In the genomic region with DNA sequence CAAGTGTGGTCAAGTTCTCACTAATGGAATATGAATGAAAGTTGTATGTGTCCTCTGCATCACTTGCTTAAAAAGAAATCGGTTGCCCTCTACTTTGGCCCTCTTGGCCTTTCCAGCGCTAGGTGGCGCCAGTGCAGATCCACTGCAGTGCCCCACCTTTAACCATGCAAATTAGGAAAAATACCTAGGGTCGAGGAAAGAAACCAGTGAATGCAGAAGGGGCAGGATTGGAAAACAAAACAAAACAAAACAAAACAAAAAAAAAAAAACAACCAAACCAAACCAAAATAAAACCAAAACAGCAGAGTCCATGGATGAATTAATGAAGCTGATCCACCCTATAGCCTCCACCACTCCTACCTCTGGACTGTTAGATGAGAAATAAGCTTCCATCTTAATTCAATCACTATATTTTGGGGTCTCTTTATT, we compare ENCODE assay signal across 8 cellular contexts. TPM values are rescaled to one million over a fixed set of nuclear protein-coding genes. Genes with fewer than 3 reads are reported as not detected.
DNase-seq lines count a peak whose midpoint lies in the region; ATAC-seq, FAIRE-seq and TF ChIP-seq lines count a peak whose summit lies in the region.

No MANE protein-coding gene starts in this region.

- peak; percentile 61 to 83 (median 76) for DNase-seq in CD4-positive, alpha-beta T cell
- peak; percentile 79 for DNase-seq in RKO (ENCODE audit: low spot score)
- peak; percentile 66 for DNase-seq in activated T-helper 2 cell treated with anti-CD3 and anti-CD28 coated beads, Interferon-gamma antibody, Interleukin-2, Interleukin-4, amounts not matched to agents 10 μg/mL and 5 μg/mL and 100 μg/mL, durations not matched to agents 14 hours and 24 hours and 36 hours (ENCODE audit: low spot score)
- peak; percentile 71 for DNase-seq in pons (ENCODE audit: low spot score)
- peak; percentile 60 for DNase-seq in urothelium cell line (ENCODE audit: low spot score)

- no peaks in the 10 kb centered on the region for H3K9me3 ChIP-seq in CD4-positive, alpha-beta T cell (ENCODE audit: control insufficient read depth, low read length)
- H3K9me3 ChIP-seq in gastroesophageal sphincter, result no peaks in the 10 kb centered on the region

- POLR2A ChIA-PET in CD4-positive, alpha-beta T cell (lab: Charles Lee), result interaction anchor here (0.9 to 8.7 kb wide), 14 partner anchors 13 to 245 kb away, joined by 3 to 220 read pairs (median 6); a partner anchor contains a TSS

- H3K27me3 ChIP-seq in CD4-positive, alpha-beta T cell (ENCODE audit: control insufficient read depth, insufficient read depth, low read length), result no peaks in the 10 kb centered on the region
- no peaks in the 10 kb centered on the region for H3K27me3 ChIP-seq in gastroesophageal sphincter

- peaks cover 2% of the 10 kb centered on the region for H3K9me3 Mint-ChIP-seq in CD4-positive, alpha-beta T cell
- no peaks in the 10 kb centered on the region for H3K9me3 Mint-ChIP-seq in activated T-helper 2 cell treated with anti-CD3 and anti-CD28 coated beads, Interferon-gamma antibody, Interleukin-2, Interleukin-4, amounts not matched to agents 10 μg/mL and 5 μg/mL and 100 μg/mL, durations not matched to agents 14 hours and 24 hours and 36 hours

- peaks cover 24% of the 10 kb centered on the region for H3K4me1 Mint-ChIP-seq in CD4-positive, alpha-beta T cell (ENCODE audit: low read depth)
- peaks cover 24% of the 10 kb centered on the region for H3K4me1 Mint-ChIP-seq in activated T-helper 2 cell treated with anti-CD3 and anti-CD28 coated beads, Interferon-gamma antibody, Interleukin-2, Interleukin-4, amounts not matched to agents 10 μg/mL and 5 μg/mL and 100 μg/mL, durations not matched to agents 14 hours and 24 hours and 36 hours (ENCODE audit: low read depth)

- TF ChIP-seq RAD21 in Ishikawa (IDR thresholded peaks at IDR 0.05; ENCODE audit: low read depth), result peak; percentile 78

- no peak overlapping the region for H3K4me3 Mint-ChIP-seq in CD4-positive, alpha-beta T cell
- no peak overlapping the region for H3K4me3 Mint-ChIP-seq in activated T-helper 2 cell treated with anti-CD3 and anti-CD28 coated beads, Interferon-gamma antibody, Interleukin-2, Interleukin-4, amounts not matched to agents 10 μg/mL and 5 μg/mL and 100 μg/mL, durations not matched to agents 14 hours and 24 hours and 36 hours (ENCODE audit: low read depth)

- TF ChIP-seq POLR2A in gastroesophageal sphincter (IDR thresholded peaks at IDR 0.05), result no peak

- intact Hi-C loops in CD4-positive, alpha-beta T cell (cut with DNase I, micrococcal nuclease), result loop anchor here (1.0 to 10.0 kb wide), 4 partner anchors 197 to 449 kb away; a partner anchor contains a TSS
- intact Hi-C loops in activated T-helper 2 cell treated with anti-CD3 and anti-CD28 coated beads, Interferon-gamma antibody, Interleukin-2, Interleukin-4, amounts not matched to agents 10 μg/mL and 5 μg/mL and 100 μg/mL, durations not matched to agents 14 hours and 24 hours and 36 hours (cut with micrococcal nuclease), result loop anchor here (1.0 to 10.0 kb wide), 4 partner anchors 200 to 969 kb away; a partner anchor contains a TSS

- no peak overlapping the region for H3K27ac ChIP-seq in CD4-positive, alpha-beta T cell (ENCODE audit: low read depth, low read length)
- H3K27ac ChIP-seq in gastroesophageal sphincter, result peak overlapping the region; percentile 41 to 99 (median 94)

- WGBS in gastroesophageal sphincter (ENCODE audit: low coverage in 1 of 2), 2 donors, result 0 to 2% methylated on average over 2 to 4 of the region's 4 CpGs

- peaks cover 0 to 61% (median 7%) of the 10 kb centered on the region in 3 donors for H3K4me1 ChIP-seq in gastroesophageal sphincter

- peak; percentile 89 for TF ChIP-seq CTCF in CD4-positive, alpha-beta T cell (IDR thresholded peaks at IDR 0.05)
- peak; percentile 67 to 84 (median 78) for TF ChIP-seq CTCF in gastroesophageal sphincter (IDR thresholded peaks at IDR 0.05)

- peaks cover 3% of the 10 kb centered on the region for H3K36me3 Mint-ChIP-seq in CD4-positive, alpha-beta T cell (ENCODE audit: low read depth)
- no peaks in the 10 kb centered on the region for H3K36me3 Mint-ChIP-seq in activated T-helper 2 cell treated with anti-CD3 and anti-CD28 coated beads, Interferon-gamma antibody, Interleukin-2, Interleukin-4, amounts not matched to agents 10 μg/mL and 5 μg/mL and 100 μg/mL, durations not matched to agents 14 hours and 24 hours and 36 hours (ENCODE audit: low read depth)

- no peak overlapping the region for H3K4me3 ChIP-seq in gastroesophageal sphincter

- CTCF ChIA-PET in CD4-positive, alpha-beta T cell (lab: Charles Lee), result interaction anchor here (0.6 to 1.7 kb wide), 22 partner anchors 13 to 249 kb away, joined by 3 to 10 read pairs (median 4); a partner anchor contains a TSS

- ATAC-seq in CD4-positive, alpha-beta T cell (ENCODE audit: poor library complexity), result no peak
- ATAC-seq in gastroesophageal sphincter (no peak), HG03039 (IDR thresholded peaks at IDR 0.05; ENCODE audit: unreplicated experiment) (no peak)

- peak; percentile 74 for FAIRE-seq in urothelium cell line (lab: Jason Lieb, UNC)

- TF ChIP-seq EP300 in Ishikawa (IDR thresholded peaks at IDR 0.05; ENCODE audit: borderline replicate concordance), result no peak
- TF ChIP-seq EP300 in gastroesophageal sphincter (IDR thresholded peaks at IDR 0.05), result no peak

- peaks cover 15% of the 10 kb centered on the region for H3K27me3 Mint-ChIP-seq in CD4-positive, alpha-beta T cell
- H3K27me3 Mint-ChIP-seq in activated T-helper 2 cell treated with anti-CD3 and anti-CD28 coated beads, Interferon-gamma antibody, Interleukin-2, Interleukin-4, amounts not matched to agents 10 μg/mL and 5 μg/mL and 100 μg/mL, durations not matched to agents 14 hours and 24 hours and 36 hours (ENCODE audit: low read depth), result no peaks in the 10 kb centered on the region

- H3K36me3 ChIP-seq in gastroesophageal sphincter, result no peaks in the 10 kb centered on the region

- no peak overlapping the region for H3K27ac Mint-ChIP-seq in CD4-positive, alpha-beta T cell
- no peak overlapping the region for H3K27ac Mint-ChIP-seq in activated T-helper 2 cell treated with anti-CD3 and anti-CD28 coated beads, Interferon-gamma antibody, Interleukin-2, Interleukin-4, amounts not matched to agents 10 μg/mL and 5 μg/mL and 100 μg/mL, durations not matched to agents 14 hours and 24 hours and 36 hours

TF ChIP-seq in Ishikawa, 13 proteins besides CTCF, POLR2A, EP300 and RAD21:
- TF ChIP-seq, protein P1, sequence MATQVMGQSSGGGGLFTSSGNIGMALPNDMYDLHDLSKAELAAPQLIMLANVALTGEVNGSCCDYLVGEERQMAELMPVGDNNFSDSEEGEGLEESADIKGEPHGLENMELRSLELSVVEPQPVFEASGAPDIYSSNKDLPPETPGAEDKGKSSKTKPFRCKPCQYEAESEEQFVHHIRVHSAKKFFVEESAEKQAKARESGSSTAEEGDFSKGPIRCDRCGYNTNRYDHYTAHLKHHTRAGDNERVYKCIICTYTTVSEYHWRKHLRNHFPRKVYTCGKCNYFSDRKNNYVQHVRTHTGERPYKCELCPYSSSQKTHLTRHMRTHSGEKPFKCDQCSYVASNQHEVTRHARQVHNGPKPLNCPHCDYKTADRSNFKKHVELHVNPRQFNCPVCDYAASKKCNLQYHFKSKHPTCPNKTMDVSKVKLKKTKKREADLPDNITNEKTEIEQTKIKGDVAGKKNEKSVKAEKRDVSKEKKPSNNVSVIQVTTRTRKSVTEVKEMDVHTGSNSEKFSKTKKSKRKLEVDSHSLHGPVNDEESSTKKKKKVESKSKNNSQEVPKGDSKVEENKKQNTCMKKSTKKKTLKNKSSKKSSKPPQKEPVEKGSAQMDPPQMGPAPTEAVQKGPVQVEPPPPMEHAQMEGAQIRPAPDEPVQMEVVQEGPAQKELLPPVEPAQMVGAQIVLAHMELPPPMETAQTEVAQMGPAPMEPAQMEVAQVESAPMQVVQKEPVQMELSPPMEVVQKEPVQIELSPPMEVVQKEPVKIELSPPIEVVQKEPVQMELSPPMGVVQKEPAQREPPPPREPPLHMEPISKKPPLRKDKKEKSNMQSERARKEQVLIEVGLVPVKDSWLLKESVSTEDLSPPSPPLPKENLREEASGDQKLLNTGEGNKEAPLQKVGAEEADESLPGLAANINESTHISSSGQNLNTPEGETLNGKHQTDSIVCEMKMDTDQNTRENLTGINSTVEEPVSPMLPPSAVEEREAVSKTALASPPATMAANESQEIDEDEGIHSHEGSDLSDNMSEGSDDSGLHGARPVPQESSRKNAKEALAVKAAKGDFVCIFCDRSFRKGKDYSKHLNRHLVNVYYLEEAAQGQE (IDR thresholded peaks at IDR 0.05; ENCODE audit: low read depth), result no peak

RNA-seq across cellular contexts. Expression of a gene that starts 12.9 kb away (rescaled TPM):
- total RNA-seq in CD4-positive, alpha-beta T cell, result 10 to 100 TPM; 96.0 to 97.7 TPM
- 75.0 and 81.0 TPM in 2 replicates for total RNA-seq in activated T-helper 2 cell treated with anti-CD3 and anti-CD28 coated beads, Interferon-gamma antibody, Interleukin-2, Interleukin-4, amounts not matched to agents 10 μg/mL and 5 μg/mL and 100 μg/mL, durations not matched to agents 14 hours and 24 hours and 36 hours
- 10 to 100 TPM; 43.6 to 91.3 (median 68.6) TPM for total RNA-seq in gastroesophageal sphincter

RNA-seq across cellular contexts. Expression of a gene that starts 27.4 kb away (rescaled TPM):
- 10 to 100 TPM; 67.2 to 69.7 TPM for total RNA-seq in CD4-positive, alpha-beta T cell
- total RNA-seq in activated T-helper 2 cell treated with anti-CD3 and anti-CD28 coated beads, Interferon-gamma antibody, Interleukin-2, Interleukin-4, amounts not matched to agents 10 μg/mL and 5 μg/mL and 100 μg/mL, durations not matched to agents 14 hours and 24 hours and 36 hours, result 162 and 165 TPM in 2 replicates
- 10 to 100 TPM; 43.1 to 59.6 (median 51.3) TPM for total RNA-seq in gastroesophageal sphincter
